1 cellular context compared by ENCODE assay signal in the genomic region with DNA sequence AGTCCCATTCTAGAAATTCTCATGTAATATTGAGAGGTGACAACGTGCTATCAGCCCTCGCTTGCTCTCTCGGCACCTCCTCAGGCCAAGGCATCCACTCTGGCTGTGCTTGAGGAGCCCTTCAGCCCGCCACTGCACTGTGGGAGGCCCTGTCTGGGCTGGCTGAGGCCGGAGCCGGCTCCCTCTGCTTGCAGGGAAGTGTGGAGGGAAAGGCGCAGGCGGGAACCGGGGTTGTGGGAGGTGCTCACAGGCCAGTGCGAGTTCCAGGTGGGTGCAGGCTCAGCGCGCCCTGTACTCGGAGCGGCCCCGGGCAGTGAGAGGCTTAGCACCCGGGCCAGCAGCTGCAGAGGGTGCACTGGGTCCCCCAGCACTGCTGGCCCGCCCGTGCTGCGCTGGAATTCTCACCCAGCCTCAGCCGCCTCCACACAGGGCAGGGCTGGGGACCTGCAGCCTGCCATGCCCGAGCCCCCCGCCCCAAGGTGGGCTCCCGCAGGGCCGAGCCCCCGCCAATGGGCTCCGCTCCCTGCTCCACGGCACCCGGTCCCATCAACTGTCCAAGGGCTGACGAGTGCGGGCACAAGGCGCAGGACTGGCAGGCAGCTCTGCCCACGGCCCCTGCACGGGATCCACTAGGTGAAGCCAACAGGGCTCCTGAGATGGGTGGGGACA.
TF ChIP-seq lines count a peak whose summit lies in the region.

No MANE protein-coding gene starts in this region.

TF ChIP-seq in WTC11, 78 proteins besides CTCF, POLR2A, EP300 and RAD21 (continued from another document):
- TF ChIP-seq ZNF512 (CRISPR knock-in tag; IDR thresholded peaks at IDR 0.05; ENCODE audit: borderline replicate concordance) = no peak
- no peak for TF ChIP-seq EMX1 (CRISPR knock-in tag; IDR thresholded peaks at IDR 0.05)
- no peak for TF ChIP-seq FOXK1 (CRISPR knock-in tag; IDR thresholded peaks at IDR 0.05)
- TF ChIP-seq IRF2 (CRISPR knock-in tag; IDR thresholded peaks at IDR 0.05; ENCODE audit: borderline replicate concordance, low read depth) = no peak
- no peak for TF ChIP-seq MXD4 (CRISPR knock-in tag; IDR thresholded peaks at IDR 0.05; ENCODE audit: borderline replicate concordance)
